17 cellular contexts compared by ENCODE assay signal in genomic region chr19:44867578-44867977, GRCh38. TPM values are rescaled to one million over a fixed set of nuclear protein-coding genes. Genes with fewer than 3 reads are reported as not detected.
"Had no signal": no experiment of that assay in that cellular context is flagged by ENCODE, and none has a peak within 500 bp of the region (broad histone marks: within the 10 kb centered on the region; RNA-seq: fewer than 3 reads in every experiment).

No MANE protein-coding gene starts in this region.

- ATAC-seq: activated T-cell treated with anti-CD3 and anti-CD28 coated beads, Interleukin-2, amount 50 U/mL, for 4 hours; left colon; natural killer cell; pancreas; stimulated activated effector memory CD8-positive, alpha-beta T cell treated with anti-CD3 and anti-CD28 coated beads, Interleukin-12 subunit alpha, Interleukin-12 subunit beta, amount 100 ng/mL, for 72 hours had no signal

- H3K27ac ChIP-seq: brain microvascular endothelial cell had no signal

- DNase-seq: activated CD4-positive, alpha-beta memory T cell treated with anti-CD3 and anti-CD28 coated beads for 36 hours; activated CD4-positive, alpha-beta T cell treated with anti-CD3 and anti-CD28 coated beads for 1 hour; activated effector memory CD4-positive, alpha-beta T cell treated with anti-CD3 and anti-CD28 coated beads, Interleukin-2, amount 50 U/mL, for 16 hours; activated T-cell treated with anti-CD3 and anti-CD28 coated beads, Interleukin-2, amount 50 U/mL, for 4 hours; brain microvascular endothelial cell; dorsolateral prefrontal cortex; esophagus squamous epithelium; foreskin fibroblast; left colon; natural killer cell; T-helper 9 cell; upper lobe of left lung had no signal

- H3K27me3 ChIP-seq: brain microvascular endothelial cell, dorsolateral prefrontal cortex, esophagus squamous epithelium, pancreas, upper lobe of left lung had no signal

- H3K4me3 ChIP-seq: dorsolateral prefrontal cortex, esophagus squamous epithelium, pancreas, skin epidermis, upper lobe of left lung had no signal

- H3K36me3 Mint-ChIP-seq: activated CD4-positive, alpha-beta memory T cell treated with anti-CD3 and anti-CD28 coated beads for 36 hours; activated naive CD8-positive, alpha-beta T cell; natural killer cell; stimulated activated effector memory CD8-positive, alpha-beta T cell treated with anti-CD3 and anti-CD28 coated beads, Interleukin-12 subunit alpha, Interleukin-12 subunit beta, amount 100 ng/mL, for 72 hours had no signal

- FAIRE-seq: endometrium, pancreas had no signal

- H3K27me3 Mint-ChIP-seq: activated CD4-positive, alpha-beta memory T cell treated with anti-CD3 and anti-CD28 coated beads for 36 hours; activated naive CD8-positive, alpha-beta T cell had no signal

- H3K4me3 Mint-ChIP-seq: activated CD4-positive, alpha-beta memory T cell treated with anti-CD3 and anti-CD28 coated beads for 36 hours; activated naive CD8-positive, alpha-beta T cell; activated T-cell treated with anti-CD3 and anti-CD28 coated beads, Interleukin-2, amount 50 U/mL, for 4 hours; natural killer cell; stimulated activated effector memory CD8-positive, alpha-beta T cell treated with anti-CD3 and anti-CD28 coated beads, Interleukin-12 subunit alpha, Interleukin-12 subunit beta, amount 100 ng/mL, for 72 hours had no signal

- H3K9me3 ChIP-seq: esophagus squamous epithelium, pancreas, upper lobe of left lung had no signal

- H3K9me3 Mint-ChIP-seq: activated CD4-positive, alpha-beta memory T cell treated with anti-CD3 and anti-CD28 coated beads for 36 hours; activated T-cell treated with anti-CD3 and anti-CD28 coated beads, Interleukin-2, amount 50 U/mL, for 4 hours; natural killer cell; stimulated activated effector memory CD8-positive, alpha-beta T cell treated with anti-CD3 and anti-CD28 coated beads, Interleukin-12 subunit alpha, Interleukin-12 subunit beta, amount 100 ng/mL, for 72 hours had no signal

- H3K27ac Mint-ChIP-seq: activated CD4-positive, alpha-beta memory T cell treated with anti-CD3 and anti-CD28 coated beads for 36 hours; activated naive CD8-positive, alpha-beta T cell; natural killer cell; stimulated activated effector memory CD8-positive, alpha-beta T cell treated with anti-CD3 and anti-CD28 coated beads, Interleukin-12 subunit alpha, Interleukin-12 subunit beta, amount 100 ng/mL, for 72 hours had no signal

RNA-seq across cellular contexts. Expression of gene APOC1, which starts 46.8 kb away (rescaled TPM):
- total RNA-seq: natural killer cell had no signal

RNA-seq across cellular contexts. Expression of gene BCAM, which starts 58.7 kb away (rescaled TPM):
- total RNA-seq: activated CD4-positive, alpha-beta memory T cell treated with anti-CD3 and anti-CD28 coated beads for 36 hours; natural killer cell had no signal
